ENCODE assay signal across 1 cellular context in genomic region chr14:24315807-24316596, GRCh38.
TF ChIP-seq lines count a peak whose summit lies in the region.

No MANE protein-coding gene starts in this region.

TF ChIP-seq in K562, 482 proteins besides CTCF, POLR2A, EP300 and RAD21 (continued from another document and continues in another):
- 0 out of 2 replicates have a peak, but pooled peaks have one; percentile 38 for TF ChIP-seq ZNF311 (CRISPR knock-in tag; IDR thresholded peaks at IDR 0.05)
- no peak for TF ChIP-seq ZNF140 (CRISPR knock-in tag; IDR thresholded peaks at IDR 0.05)
- TF ChIP-seq FOXM1 (IDR thresholded peaks at IDR 0.05; ENCODE audit: low read depth), result no peak
- no peak; the same call in 1 of the 2 replicates for TF ChIP-seq FOXM1 (CRISPR knock-in tag; IDR thresholded peaks at IDR 0.05; ENCODE audit: low read depth)
- no peak for TF ChIP-seq TEAD4 (IDR thresholded peaks at IDR 0.05; ENCODE audit: low read length)
- no peak for TF ChIP-seq TEAD4 (CRISPR knock-in tag; IDR thresholded peaks at IDR 0.05; ENCODE audit: borderline replicate concordance)
- TF ChIP-seq NFRKB (IDR thresholded peaks at IDR 0.05; ENCODE audit: low read depth), result no peak
- TF ChIP-seq MTA3 (IDR thresholded peaks at IDR 0.05; ENCODE audit: borderline replicate concordance), result peak; percentile 56; the same call in 1 of the 2 replicates
- TF ChIP-seq ZSCAN29 (IDR thresholded peaks at IDR 0.05), result no peak
- TF ChIP-seq ZNF232 (CRISPR knock-in tag; IDR thresholded peaks at IDR 0.05), result peak; percentile 74; the same call in 1 of the 2 replicates
- TF ChIP-seq HNRNPUL1 (IDR thresholded peaks at IDR 0.05; ENCODE audit: low read length), result no peak
- no peak for TF ChIP-seq XRCC5 (IDR thresholded peaks at IDR 0.05; ENCODE audit: low read depth, low read length)
- no peak for TF ChIP-seq NRF1 (conservative IDR thresholded peaks at IDR 0.05 in 1 of 2, IDR thresholded peaks at IDR 0.05 in 1 of 2)
- TF ChIP-seq HOXB6 (CRISPR knock-in tag; IDR thresholded peaks at IDR 0.05; ENCODE audit: borderline replicate concordance), result no peak
- TF ChIP-seq KAT7 (CRISPR knock-in tag; IDR thresholded peaks at IDR 0.05; ENCODE audit: borderline replicate concordance), result no peak
- no peak for TF ChIP-seq RREB1 (CRISPR knock-in tag; IDR thresholded peaks at IDR 0.05)
- no peak for TF ChIP-seq THRA (IDR thresholded peaks at IDR 0.05)
- TF ChIP-seq ZBTB8A (IDR thresholded peaks at IDR 0.05; ENCODE audit: partially characterized antibody), result no peak
- no peak for TF ChIP-seq ELK3 (CRISPR knock-in tag; IDR thresholded peaks at IDR 0.05)
- TF ChIP-seq ZNF133 (CRISPR knock-in tag; IDR thresholded peaks at IDR 0.05), result no peak
- TF ChIP-seq SETDB1 (IDR thresholded peaks at IDR 0.05; ENCODE audit: low read length), result no peak
- no peak for TF ChIP-seq BCOR (IDR thresholded peaks at IDR 0.05)
- peak; percentile 86; the same call in 1 of the 2 replicates for TF ChIP-seq ERF (CRISPR knock-in tag; IDR thresholded peaks at IDR 0.05)
- no peak for TF ChIP-seq FOXA3 (CRISPR knock-in tag; conservative IDR thresholded peaks at IDR 0.05 in 1 of 2, IDR thresholded peaks at IDR 0.05 in 1 of 2)
- no peak for TF ChIP-seq NR4A1 (CRISPR knock-in tag; IDR thresholded peaks at IDR 0.05)
- TF ChIP-seq NR4A1 (tag; IDR thresholded peaks at IDR 0.05), result no peak
- no peak for TF ChIP-seq MEIS2 (IDR thresholded peaks at IDR 0.05; ENCODE audit: partially characterized antibody)
- no peak for TF ChIP-seq ZNF165 (CRISPR knock-in tag; IDR thresholded peaks at IDR 0.05; ENCODE audit: borderline replicate concordance)
- no peak for TF ChIP-seq ASH1L (IDR thresholded peaks at IDR 0.05; ENCODE audit: borderline replicate concordance, low read depth, partially characterized antibody)
- TF ChIP-seq HES1 (IDR thresholded peaks at IDR 0.05; ENCODE audit: low read depth), result no peak
- TF ChIP-seq SAP30 (IDR thresholded peaks at IDR 0.05; ENCODE audit: borderline replicate concordance, insufficient read depth, low read depth, low read length, poor library complexity, severe bottlenecking), result no peak
- no peak for TF ChIP-seq MYNN (IDR thresholded peaks at IDR 0.05)
- TF ChIP-seq MYNN (CRISPR knock-in tag; IDR thresholded peaks at IDR 0.05), result no peak
- TF ChIP-seq KLF16 (IDR thresholded peaks at IDR 0.05), result no peak
- TF ChIP-seq POLR2B (IDR thresholded peaks at IDR 0.05; ENCODE audit: low read depth, partially characterized antibody), result peak; percentile 26
- TF ChIP-seq MYBL2 (IDR thresholded peaks at IDR 0.05; ENCODE audit: low read depth), result no peak
- TF ChIP-seq MYBL2 (CRISPR knock-in tag; IDR thresholded peaks at IDR 0.05; ENCODE audit: borderline replicate concordance), result no peak
- TF ChIP-seq HNRNPL (IDR thresholded peaks at IDR 0.05; ENCODE audit: low read depth, low read length), result no peak; the same call in 1 of the 2 replicates
- no peak for TF ChIP-seq ZC3H4 (CRISPR knock-in tag; IDR thresholded peaks at IDR 0.05; ENCODE audit: borderline replicate concordance)
- no peak for TF ChIP-seq TARDBP (IDR thresholded peaks at IDR 0.05)
- TF ChIP-seq CREB3L1 (IDR thresholded peaks at IDR 0.05; ENCODE audit: borderline replicate concordance, low read depth), result peak; percentile 42; the same call in 1 of the 2 replicates
- no peak for TF ChIP-seq RB1 (IDR thresholded peaks at IDR 0.05; ENCODE audit: low read depth)
- no peak for TF ChIP-seq BRCA1 (IDR thresholded peaks at IDR 0.05)
- TF ChIP-seq BRCA1 (CRISPR knock-in tag; IDR thresholded peaks at IDR 0.05), result no peak
- TF ChIP-seq ZBTB9 (CRISPR knock-in tag; IDR thresholded peaks at IDR 0.05), result peak; percentile 55; the same call in 1 of the 2 replicates
- TF ChIP-seq PRMT5 (CRISPR knock-in tag; IDR thresholded peaks at IDR 0.05), result no peak
- TF ChIP-seq ELF1 (tag; IDR thresholded peaks at IDR 0.05), result peak; percentile 23; the same call in 1 of the 2 replicates
- no peak; the same call in 1 of the 2 replicates for TF ChIP-seq HMGXB4 (CRISPR knock-in tag; IDR thresholded peaks at IDR 0.05)
- no peak for TF ChIP-seq KAT8 (IDR thresholded peaks at IDR 0.05; ENCODE audit: low read depth)
- TF ChIP-seq EHMT2 (IDR thresholded peaks at IDR 0.05), result no peak
- TF ChIP-seq ETV1 (tag; conservative IDR thresholded peaks at IDR 0.05; ENCODE audit: low read depth), result peak; percentile 66
- TF ChIP-seq HNRNPK (IDR thresholded peaks at IDR 0.05; ENCODE audit: low read depth, low read length, poor library complexity, severe bottlenecking), result no peak
- TF ChIP-seq ATF2 (CRISPR knock-in tag; IDR thresholded peaks at IDR 0.05), result no peak
- TF ChIP-seq CREB5 (CRISPR knock-in tag; IDR thresholded peaks at IDR 0.05), result no peak
- no peak for TF ChIP-seq HINFP (tag; conservative IDR thresholded peaks at IDR 0.05; ENCODE audit: low read depth)
